ENCODE assay signal across 15 cellular contexts in genomic region chr1:54296666-54297065, GRCh38.
DNase-seq lines count a peak whose midpoint lies in the region; ATAC-seq and TF ChIP-seq lines count a peak whose summit lies in the region.
"Had no signal": no experiment of that assay in that cellular context is flagged by ENCODE, and none has a peak within 500 bp of the region (broad histone marks: within the 10 kb centered on the region; RNA-seq: fewer than 3 reads in every experiment).

No MANE protein-coding gene starts in this region.

- H2BK120ac ChIP-seq in IMR-90 (ENCODE audit: low read depth, low read length), result no peak overlapping the region

- H3K18ac ChIP-seq in IMR-90 (ENCODE audit: low read depth, low read length), result no peak overlapping the region

- no peak overlapping the region for H4K8ac ChIP-seq in IMR-90 (ENCODE audit: low read depth in 2 of 2, low read length in 2 of 2)

- peak overlapping the region; percentile 23; the same call in 1 of the 2 replicates for H2AK5ac ChIP-seq in IMR-90 (ENCODE audit: low read depth, low read length)

- no peak overlapping the region for H4K5ac ChIP-seq in IMR-90 (ENCODE audit: low read depth, low read length)

- intact Hi-C loops in CD8-positive, alpha-beta T cell (cut with DNase I, micrococcal nuclease), result no loop called here
- intact Hi-C loops in IMR-90 (cut with micrococcal nuclease) (no loop called here), colonic mucosa (cut with DNase I) (no loop called here), prostate gland (cut with DNase I) (no loop called here)

- no peak for DNase-seq in CD8-positive, alpha-beta T cell
- DNase-seq in IMR-90, result no peak
- no peak for DNase-seq in colonic mucosa
- DNase-seq in prostate gland (ENCODE audit: low spot score), result no peak
- no peak for DNase-seq in brain microvascular endothelial cell
- no peak for DNase-seq in HuH-7.5 (ENCODE audit: low spot score)
- DNase-seq: activated CD4-positive, CD25-positive, alpha-beta regulatory T cell; EL; NCI-H2081 treated with DMSO at 0.1 percent for 48 hours; stimulated activated CD4-positive, alpha-beta T cell treated with anti-CD3 and anti-CD28 coated beads, Interleukin-15, amount 100 ng/mL, for 24 hours; upper lobe of right lung had no signal

- no peak overlapping the region for H3K14ac ChIP-seq in IMR-90 (replicated peaks; ENCODE audit: low read depth, low read length)

- H3K4me1 ChIP-seq in CD8-positive, alpha-beta T cell (ENCODE audit: insufficient read depth, low read length), result peaks cover 77% of the 10 kb centered on the region
- H3K4me1 ChIP-seq in IMR-90 (ENCODE audit: control insufficient read depth, insufficient read depth, low read length) (peaks cover 32% of the 10 kb centered on the region), colonic mucosa (peaks cover 30% of the 10 kb centered on the region), prostate gland (replicated peaks) (peaks cover 25% of the 10 kb centered on the region)

- CTCF ChIA-PET in CD8-positive, alpha-beta T cell (lab: Charles Lee), result no interaction called here
- CTCF ChIA-PET in IMR-90 (lab: Yijun Ruan, JAX), result no interaction called here

- no peak overlapping the region for H3K27ac ChIP-seq in CD8-positive, alpha-beta T cell (ENCODE audit: low read depth, low read length)
- H3K27ac ChIP-seq in IMR-90 (ENCODE audit: insufficient read depth, low read length) (no peak overlapping the region), colonic mucosa (peak overlapping the region; percentile 66), prostate gland (peak overlapping the region; percentile 48 to 58), brain microvascular endothelial cell (no peak overlapping the region)
- H3K27ac ChIP-seq: BLaER1, parathyroid adenoma had no signal

- no peak overlapping the region; the same call in 1 of the 2 replicates for H3K23ac ChIP-seq in IMR-90 (ENCODE audit: low read depth, low read length)

- no peaks in the 10 kb centered on the region for H3K36me3 ChIP-seq in CD8-positive, alpha-beta T cell (ENCODE audit: insufficient read depth, low read length)
- no peaks in the 10 kb centered on the region for H3K36me3 ChIP-seq in IMR-90 (ENCODE audit: control insufficient read depth, insufficient read depth, low read length)
- H3K36me3 ChIP-seq in colonic mucosa, result no peaks in the 10 kb centered on the region
- no peaks in the 10 kb centered on the region for H3K36me3 ChIP-seq in prostate gland
- no peaks in the 10 kb centered on the region for H3K36me3 ChIP-seq in brain microvascular endothelial cell (replicated peaks)
- H3K36me3 ChIP-seq: upper lobe of right lung had no signal

- no peak overlapping the region for H2BK5ac ChIP-seq in IMR-90 (ENCODE audit: low read depth, low read length, poor library complexity, severe bottlenecking)

- H2AK9ac ChIP-seq in IMR-90 (replicated peaks; ENCODE audit: low read depth, low read length, poor library complexity), result no peak overlapping the region

- H3K9me1 ChIP-seq in IMR-90 (ENCODE audit: insufficient read depth, low read length), result peaks cover 31% of the 10 kb centered on the region

- no peak for TF ChIP-seq POLR2A in IMR-90 (IDR thresholded peaks at IDR 0.05; ENCODE audit: low read depth, low read length)
- no peak for TF ChIP-seq POLR2A in prostate gland (IDR thresholded peaks at IDR 0.05)

- no peaks in the 10 kb centered on the region for H3K36me3 Mint-ChIP-seq in CD8-positive, alpha-beta T cell

- H3K27me3 Mint-ChIP-seq in CD8-positive, alpha-beta T cell (ENCODE audit: low read depth), result no peaks in the 10 kb centered on the region

- H3K27me3 ChIP-seq in CD8-positive, alpha-beta T cell (ENCODE audit: insufficient read depth, low read length), result no peaks in the 10 kb centered on the region
- H3K27me3 ChIP-seq in IMR-90 (ENCODE audit: control insufficient read depth, insufficient read depth, low read length) (no peaks in the 10 kb centered on the region), colonic mucosa (no peaks in the 10 kb centered on the region), prostate gland (replicated peaks; ENCODE audit: insufficient read depth) (no peaks in the 10 kb centered on the region), brain microvascular endothelial cell (replicated peaks) (no peaks in the 10 kb centered on the region)
- H3K27me3 ChIP-seq: BLaER1, upper lobe of right lung had no signal

- peaks cover 37 to 92% of the 10 kb centered on the region in 2 experiments for H3K79me1 ChIP-seq in IMR-90 (ENCODE audit: low read depth in 1 of 2, low read length in 2 of 2)

- H2BK15ac ChIP-seq in IMR-90 (ENCODE audit: low read depth, low read length), result no peak overlapping the region

- no peak overlapping the region for H3K4ac ChIP-seq in IMR-90 (ENCODE audit: low read depth, low read length)

- H3K4me3 ChIP-seq in CD8-positive, alpha-beta T cell (ENCODE audit: low read depth, low read length), result no peak overlapping the region
- no peak overlapping the region for H3K4me3 ChIP-seq in IMR-90 (ENCODE audit: insufficient read depth, low read depth, low read length)
- no peak overlapping the region for H3K4me3 ChIP-seq in colonic mucosa
- H3K4me3 ChIP-seq in prostate gland, result no peak overlapping the region
- no peak overlapping the region for H3K4me3 ChIP-seq in brain microvascular endothelial cell (ENCODE audit: low read depth, low read length)
- H3K4me3 ChIP-seq: BLaER1, upper lobe of right lung had no signal

- no peak for TF ChIP-seq RAD21 in IMR-90 (IDR thresholded peaks at IDR 0.05; ENCODE audit: low read length)

- dilution Hi-C loops in IMR-90 (cut with HindIII; ENCODE audit: low sequenced_read_pairs, unreplicated experiment), result no loop called here

- H4K20me1 ChIP-seq in IMR-90 (ENCODE audit: insufficient read depth, low read length), result peaks cover 44% of the 10 kb centered on the region

- H2AFZ ChIP-seq in IMR-90 (replicated peaks; ENCODE audit: low read length, poor library complexity), result no peak overlapping the region
- H2AFZ ChIP-seq: parathyroid adenoma had no signal

- BruUV-seq in IMR-90 (replicated peaks; lab: Mats Ljungman, UMichigan), result no TSS peak

- H3K9ac ChIP-seq in IMR-90 (ENCODE audit: low read depth, low read length) (no peak overlapping the region), colonic mucosa (ENCODE audit: low read depth in 2 of 2, low read length in 2 of 2) (peak overlapping the region in 1 of 2 donors; percentile 36)
- H3K9ac ChIP-seq: BLaER1, parathyroid adenoma had no signal

- TF ChIP-seq CTCF in CD8-positive, alpha-beta T cell (IDR thresholded peaks at IDR 0.05), result no peak
- TF ChIP-seq CTCF in IMR-90 (conservative IDR thresholded peaks at IDR 0.05; ENCODE audit: low read depth, low read length) (no peak), colonic mucosa (IDR thresholded peaks at IDR 0.05) (no peak), prostate gland (IDR thresholded peaks at IDR 0.05) (no peak), brain microvascular endothelial cell (IDR thresholded peaks at IDR 0.05; ENCODE audit: low read depth, low read length, missing control alignments) (no peak)

- H3K9me3 Mint-ChIP-seq in CD8-positive, alpha-beta T cell, result no peaks in the 10 kb centered on the region

- H4K91ac ChIP-seq in IMR-90 (ENCODE audit: insufficient read depth, low read depth, low read length), result no peak overlapping the region

- POLR2A ChIA-PET in CD8-positive, alpha-beta T cell (lab: Charles Lee), result no interaction called here
- POLR2A ChIA-PET in IMR-90 (lab: Charles Lee; ENCODE audit: unreplicated experiment), result no interaction called here

- in situ Hi-C loops in IMR-90 (cut with MboI; ENCODE audit: low sequenced_read_pairs) (no loop called here), brain microvascular endothelial cell (cut with HindIII; ENCODE audit: low pct_ligation_motif_present, low sequenced_read_pairs) (loop anchor here (25.0 kb wide), 1 partner anchor 191 kb away; no protein-coding TSS in a partner anchor)

- no peak overlapping the region for H3K56ac ChIP-seq in IMR-90 (ENCODE audit: extremely low read depth, insufficient read depth, low read length)

- peaks cover 92% of the 10 kb centered on the region for H3K4me1 Mint-ChIP-seq in CD8-positive, alpha-beta T cell (ENCODE audit: low read depth)

- peak overlapping the region; percentile 28 for H3K27ac Mint-ChIP-seq in CD8-positive, alpha-beta T cell

- H2BK20ac ChIP-seq in IMR-90 (ENCODE audit: low read depth, low read length), result no peak overlapping the region

- H3K9me3 ChIP-seq in CD8-positive, alpha-beta T cell (ENCODE audit: low read length), result no peaks in the 10 kb centered on the region
- H3K9me3 ChIP-seq in IMR-90 (ENCODE audit: control insufficient read depth, insufficient read depth, low read length), result no peaks in the 10 kb centered on the region
- H3K9me3 ChIP-seq in colonic mucosa, result no peaks in the 10 kb centered on the region
- no peaks in the 10 kb centered on the region for H3K9me3 ChIP-seq in prostate gland
- H3K9me3 ChIP-seq: BLaER1, upper lobe of right lung had no signal

- WGBS in IMR-90 (ENCODE audit: extremely low coverage in 2 of 2, insufficient read length in 1 of 2), 2 experiments, result 83% methylated on average over 2 of the region's 5 CpGs; no CpG with 5 or more reads in 1 of the 2 experiments
- 68% methylated on average over 5 of the region's 5 CpGs for WGBS in prostate gland

- H3K4me2 ChIP-seq in IMR-90 (ENCODE audit: low read depth, low read length), result no peak overlapping the region

- no peak for ATAC-seq in CD8-positive, alpha-beta T cell
- ATAC-seq in IMR-90 (ENCODE audit: low read depth) (no peak), GM18868 (IDR thresholded peaks at IDR 0.05; ENCODE audit: unreplicated experiment) (no peak)
- ATAC-seq: SK-N-SH treated with all-trans-retinoic acid at 6 μM for 48 hours, upper lobe of right lung had no signal

- H3K4me3 Mint-ChIP-seq in CD8-positive, alpha-beta T cell, result no peak overlapping the region

TF ChIP-seq in IMR-90, 13 proteins besides CTCF, POLR2A, EP300 and RAD21 (continues in another document):
- TF ChIP-seq CEBPB (IDR thresholded peaks at IDR 0.05; ENCODE audit: low read depth, low read length), result no peak
- no peak for TF ChIP-seq SMC3 (IDR thresholded peaks at IDR 0.05; ENCODE audit: low read depth, low read length)
- no peak for TF ChIP-seq MXI1 (IDR thresholded peaks at IDR 0.05; ENCODE audit: borderline replicate concordance, low read depth, low read length)
- no peak for TF ChIP-seq MAFK (IDR thresholded peaks at IDR 0.05; ENCODE audit: low read depth, low read length)
- no peak for TF ChIP-seq USF2 (IDR thresholded peaks at IDR 0.05; ENCODE audit: low read depth, low read length)
- no peak for TF ChIP-seq MAZ (IDR thresholded peaks at IDR 0.05; ENCODE audit: borderline replicate concordance, low read depth, low read length)
- TF ChIP-seq RFX5 (IDR thresholded peaks at IDR 0.05; ENCODE audit: low read depth, low read length), result no peak
- TF ChIP-seq NFE2L2 (IDR thresholded peaks at IDR 0.05; ENCODE audit: low read depth, low read length), result no peak
- no peak for TF ChIP-seq RCOR1 (IDR thresholded peaks at IDR 0.05; ENCODE audit: insufficient replicate concordance, low read length)

Comparison
In these comparisons a context has a peak if more than half of its experiments do, and no peak if none do; other contexts are left out.
1. H3K27ac ChIP-seq: peak in colonic mucosa (single experiment) and prostate gland (2 of 2); none in CD8-positive, alpha-beta T cell (single experiment), IMR-90 (single experiment) and brain microvascular endothelial cell (single experiment).